In the genomic region with DNA sequence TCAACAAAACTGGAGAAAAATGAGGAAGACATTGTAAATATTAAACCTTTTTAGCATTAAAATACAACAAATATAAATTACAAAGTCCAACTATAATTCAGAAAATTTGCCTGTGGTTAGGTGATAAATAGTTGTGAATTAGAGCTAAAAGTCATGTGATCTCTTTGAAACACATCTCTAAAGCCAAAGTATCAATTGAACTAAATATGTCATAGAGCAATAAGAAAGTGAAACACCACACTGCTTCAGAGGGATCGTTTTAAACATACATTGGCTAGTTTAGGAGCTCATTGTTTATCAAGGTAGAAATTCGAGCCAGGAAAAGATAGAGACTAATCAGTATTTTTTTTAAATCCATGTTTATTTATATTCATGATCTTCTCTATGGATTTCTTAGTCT, we compare ENCODE assay signal across 31 cellular contexts.
"Had no signal": no experiment of that assay in that cellular context is flagged by ENCODE, and none has a peak within 500 bp of the region (broad histone marks: within the 10 kb centered on the region; RNA-seq: fewer than 3 reads in every experiment).

No MANE protein-coding gene starts in this region.

- H3K4me1 ChIP-seq: SJCRH30 had no signal

- FAIRE-seq: RCC 7860 had no signal

- H3K4me1 Mint-ChIP-seq: T-cell, T-helper 17 cell had no signal

- H3K27ac ChIP-seq: PC-9, RWPE1, SJCRH30, SK-N-MC had no signal

- H3K4me3 ChIP-seq: MG63, PC-9, SJCRH30, SK-N-MC had no signal

- H3K4me2 ChIP-seq: PC-9 had no signal

- H2AFZ ChIP-seq: PC-9 had no signal

- H3K27me3 ChIP-seq: MG63, SJCRH30 had no signal

- DNase-seq: Kasumi-1, KG1, MG63, NCI-H1048, NCI-H1092 treated with DMSO at 0.1 percent for 48 hours, NCI-H1417, NCI-H1436, NCI-H146, NCI-H1694, NCI-H187, NCI-H1930, NCI-H2029 treated with DMSO at 0.1 percent for 48 hours, NCI-H2081 treated with DMSO at 0.1 percent for 48 hours, NCI-H2107, NCI-H2171, NCI-H226, NCI-H446 treated with DMSO at 0.1 percent for 48 hours, NCI-H510A, NCI-H524, NCI-H526, NCI-H69, NCI-H82, PC-9, SHP77, SIG-M5, SJCRH30, T-cell, T-helper 17 cell had no signal

- H3K36me3 ChIP-seq: MG63, SJCRH30 had no signal

- H3K36me3 Mint-ChIP-seq: T-cell had no signal

- H3K9me3 ChIP-seq: MG63, SJCRH30 had no signal

- H3K4me3 Mint-ChIP-seq: T-cell, T-helper 17 cell had no signal

- H3K27me3 Mint-ChIP-seq: T-cell, T-helper 17 cell had no signal

- H3K27ac Mint-ChIP-seq: T-cell, T-helper 17 cell had no signal
